Comparison of ENCODE assay signal across 25 cellular contexts in the genomic region with DNA sequence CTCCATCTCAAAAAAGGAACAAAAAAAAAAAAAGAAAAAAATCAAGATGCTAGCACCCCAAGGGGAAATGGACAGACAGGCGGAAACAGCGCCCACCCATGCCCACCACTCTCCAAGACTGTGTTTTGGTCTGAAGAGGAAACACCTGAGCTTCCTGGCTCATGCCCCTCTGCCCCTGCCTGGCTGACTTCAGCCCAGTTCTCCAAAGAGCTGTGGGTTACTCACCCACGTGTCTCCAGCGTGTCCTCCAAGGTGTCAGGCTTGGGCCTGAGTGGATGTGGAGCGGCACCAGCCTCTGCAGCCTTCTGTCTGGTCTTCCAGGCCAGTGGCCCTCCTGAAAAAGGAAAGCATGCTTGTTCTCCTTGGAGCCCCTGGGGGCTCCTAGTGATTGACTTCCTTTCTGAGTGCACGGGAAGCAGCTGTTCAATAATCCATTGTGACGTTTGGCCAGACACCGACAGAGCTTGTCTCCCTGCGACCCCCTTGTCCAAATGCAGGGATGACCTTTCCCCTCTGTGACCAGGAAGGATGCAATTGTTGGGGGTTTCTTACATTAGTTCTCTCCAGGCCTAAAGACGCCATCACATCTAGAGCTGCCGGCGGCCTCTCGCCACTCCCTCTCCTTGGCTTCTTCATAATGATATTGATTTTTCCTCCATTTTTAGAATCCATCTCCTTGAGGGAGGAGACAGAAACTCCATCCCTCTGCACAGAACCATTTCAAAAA.
DNase-seq lines count a peak whose midpoint lies in the region; ATAC-seq and TF ChIP-seq lines count a peak whose summit lies in the region.
"Had no signal": no experiment of that assay in that cellular context is flagged by ENCODE, and none has a peak within 500 bp of the region (broad histone marks: within the 10 kb centered on the region; RNA-seq: fewer than 3 reads in every experiment).

No MANE protein-coding gene starts in this region.

- H4K20me1 ChIP-seq in DOHH2 (ENCODE audit: control insufficient read depth, insufficient read depth, low read depth, low read length) (no peaks in the 10 kb centered on the region), OCI-LY1 (ENCODE audit: insufficient read depth, low read length) (no peaks in the 10 kb centered on the region)

- H3K9me2 ChIP-seq in DOHH2 (replicated peaks; ENCODE audit: control insufficient read depth, low read length) (no peaks in the 10 kb centered on the region), OCI-LY1 (ENCODE audit: low read depth, low read length) (no peaks in the 10 kb centered on the region)

- DNase-seq in memory B cell (ENCODE audit: low spot score in 2 of 2) (peak in 1 of 2 donors; percentile 17), retina (peak; percentile 65), cerebellar nuclear complex (lab: John Stamatoyannopoulos, UW) (no peak), epidermal melanocyte (ENCODE audit: insufficient read length, low spot score) (no peak), NCI-H526 treated with DMSO at 0.1 percent for 48 hours (lab: John Stamatoyannopoulos, UW) (no peak)
- DNase-seq: activated CD4-positive, alpha-beta T cell treated with anti-CD3 and anti-CD28 coated beads, Interleukin-2, amount 50 U/mL, for 1 hour; activated T-cell treated with anti-CD3 and anti-CD28 coated beads, Interleukin-2, amount 50 U/mL, for 4 hours; body of pancreas; DMS79; effector CD8-positive, alpha-beta T cell; HCEC 1CT; heart left ventricle; Kasumi-1; lower lobe of right lung; MV-4-11; NCI-H1436 treated with DMSO at 0.1 percent for 48 hours; NCI-H2107; NCI-H446; Right ventricle myocardium superior; small intestine; stimulated activated CD4-positive, alpha-beta T cell treated with anti-CD3 and anti-CD28 coated beads, Interleukin-2, amount 100 ng/mL, for 24 hours had no signal

- H3K4me3 Mint-ChIP-seq in memory B cell, result no peak overlapping the region
- H3K4me3 Mint-ChIP-seq: activated T-cell treated with anti-CD3 and anti-CD28 coated beads, Interleukin-2, amount 50 U/mL, for 4 hours; type B pancreatic cell had no signal

- H3K27ac ChIP-seq in DOHH2 (ENCODE audit: low read depth, low read length) (peak overlapping the region; percentile 67), OCI-LY1 (ENCODE audit: low read depth, low read length, poor library complexity, severe bottlenecking) (peak overlapping the region; percentile 9)
- H3K27ac ChIP-seq: body of pancreas, C4-2B, heart left ventricle, lower lobe of right lung had no signal

- peak overlapping the region; percentile 45 for H3K27ac Mint-ChIP-seq in memory B cell
- H3K27ac Mint-ChIP-seq: type B pancreatic cell had no signal

- no peaks in the 10 kb centered on the region for H3K9me3 Mint-ChIP-seq in memory B cell
- H3K9me3 Mint-ChIP-seq: activated T-cell treated with anti-CD3 and anti-CD28 coated beads, Interleukin-2, amount 50 U/mL, for 4 hours; type B pancreatic cell had no signal

- H3K4me1 Mint-ChIP-seq in memory B cell, result peaks cover 8% of the 10 kb centered on the region

- H3K4me2 ChIP-seq in DOHH2 (ENCODE audit: low read length), result no peak overlapping the region
- H3K4me2 ChIP-seq in OCI-LY1 (ENCODE audit: low read length), result no peak overlapping the region

- H3K27me3 Mint-ChIP-seq in memory B cell, result no peaks in the 10 kb centered on the region
- H3K27me3 Mint-ChIP-seq: type B pancreatic cell had no signal

- H3K79me2 ChIP-seq in DOHH2 (ENCODE audit: control insufficient read depth, low read length) (peaks cover 46% of the 10 kb centered on the region), OCI-LY1 (ENCODE audit: insufficient read depth, low read length) (no peaks in the 10 kb centered on the region)

- H3K4me1 ChIP-seq in DOHH2 (ENCODE audit: control insufficient read depth, low read length), result peaks cover 42% of the 10 kb centered on the region
- no peaks in the 10 kb centered on the region for H3K4me1 ChIP-seq in OCI-LY1 (ENCODE audit: insufficient read depth, low read length, severe bottlenecking)
- H3K4me1 ChIP-seq: body of pancreas, heart left ventricle, lower lobe of right lung had no signal

- peaks cover 19% of the 10 kb centered on the region for H3K36me3 Mint-ChIP-seq in memory B cell

- no peak overlapping the region for H3K9ac ChIP-seq in OCI-LY1 (ENCODE audit: low read length)

- H2AFZ ChIP-seq in OCI-LY1 (ENCODE audit: low read length), result no peak overlapping the region

- peaks cover 2% of the 10 kb centered on the region; the same call in 1 of the 2 replicates for H3F3A ChIP-seq in DOHH2 (ENCODE audit: control insufficient read depth, insufficient read depth)
- H3F3A ChIP-seq in OCI-LY1 (ENCODE audit: insufficient read depth, low read length), result no peaks in the 10 kb centered on the region

- H3K36me3 ChIP-seq in DOHH2 (ENCODE audit: control insufficient read depth, low read length) (peaks cover 84% of the 10 kb centered on the region), OCI-LY1 (ENCODE audit: insufficient read depth, low read length) (peaks cover 19% of the 10 kb centered on the region; the same call in 1 of the 2 replicates)
- H3K36me3 ChIP-seq: heart left ventricle, lower lobe of right lung had no signal

- TF ChIP-seq CTCF in DOHH2 (IDR thresholded peaks at IDR 0.05; ENCODE audit: low read depth, low read length, poor library complexity, severe bottlenecking), result no peak
- no peak for TF ChIP-seq CTCF in OCI-LY1 (IDR thresholded peaks at IDR 0.05; ENCODE audit: low read length)

- H3K4me3 ChIP-seq in DOHH2 (ENCODE audit: low read length) (no peak overlapping the region), OCI-LY1 (ENCODE audit: low read depth, low read length, poor library complexity, severe bottlenecking) (no peak overlapping the region)
- H3K4me3 ChIP-seq: body of pancreas, heart left ventricle, lower lobe of right lung had no signal

- ATAC-seq in memory B cell (ENCODE audit: low read depth), result peak; percentile 71
- ATAC-seq: activated T-cell treated with anti-CD3 and anti-CD28 coated beads, Interleukin-2, amount 50 U/mL, for 4 hours; body of pancreas; heart left ventricle; lower lobe of right lung had no signal

- H3K9me3 ChIP-seq in DOHH2 (ENCODE audit: control insufficient read depth, insufficient read depth, low read length) (no peaks in the 10 kb centered on the region), OCI-LY1 (ENCODE audit: low read length) (no peaks in the 10 kb centered on the region)
- H3K9me3 ChIP-seq: body of pancreas, heart left ventricle, lower lobe of right lung had no signal

- no peaks in the 10 kb centered on the region for H3K27me3 ChIP-seq in DOHH2 (ENCODE audit: control insufficient read depth, low read length)
- H3K27me3 ChIP-seq in OCI-LY1 (ENCODE audit: insufficient read depth, low read length), result no peaks in the 10 kb centered on the region
- H3K27me3 ChIP-seq: body of pancreas, heart left ventricle had no signal
